Comparison of ENCODE assay signal across 11 cellular contexts in the genomic region with DNA sequence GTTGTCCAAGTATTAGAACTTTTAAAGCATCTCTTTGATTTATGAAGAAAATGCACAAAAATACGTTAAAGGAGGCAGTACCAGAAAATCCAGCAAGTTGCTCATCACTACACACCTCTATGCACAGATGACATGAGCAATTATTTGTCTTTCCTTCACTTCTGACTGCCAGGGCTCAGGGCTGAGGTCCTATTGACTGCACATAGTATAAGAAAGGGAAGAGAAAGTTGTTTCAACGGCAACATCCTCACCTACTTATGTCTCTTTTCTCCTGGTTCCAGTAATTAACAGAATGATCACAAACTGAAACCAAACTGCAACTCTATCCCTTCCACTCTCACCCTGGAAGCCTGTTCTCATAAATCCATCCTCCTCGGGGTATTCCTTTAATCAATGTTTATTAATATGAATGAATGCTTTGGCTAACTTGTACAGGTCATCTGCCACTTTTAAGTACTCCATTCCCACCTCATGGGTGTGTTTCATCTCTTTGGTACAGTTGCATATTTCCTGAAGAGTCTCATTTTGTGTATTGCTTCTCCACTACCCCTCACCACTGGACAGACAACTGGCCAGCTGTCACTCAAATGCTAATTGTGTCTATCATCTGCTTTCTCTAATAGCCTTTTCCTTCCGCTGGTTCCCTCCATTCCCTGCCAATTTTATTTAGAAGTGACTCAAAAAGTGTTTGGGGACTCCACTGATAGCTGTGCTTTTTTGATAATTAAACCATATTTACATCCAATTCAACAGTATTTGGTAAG. TPM values are rescaled to one million over a fixed set of nuclear protein-coding genes. Genes with fewer than 3 reads are reported as not detected.
DNase-seq lines count a peak whose midpoint lies in the region; ATAC-seq and TF ChIP-seq lines count a peak whose summit lies in the region.
"Had no signal": no experiment of that assay in that cellular context is flagged by ENCODE, and none has a peak within 500 bp of the region (broad histone marks: within the 10 kb centered on the region; RNA-seq: fewer than 3 reads in every experiment).

No MANE protein-coding gene starts in this region.

- no peak overlapping the region for H3K27ac ChIP-seq in psoas muscle
- H3K27ac ChIP-seq: testis had no signal

- no peaks in the 10 kb centered on the region for H3K9me3 ChIP-seq in psoas muscle
- H3K9me3 ChIP-seq: testis had no signal

- H3K27ac Mint-ChIP-seq in activated CD4-positive, alpha-beta T cell treated with anti-CD3 and anti-CD28 coated beads, Interleukin-2, amount 10 ng/mL, durations not matched to agents 7 days and 5 days = peak overlapping the region; percentile 90
- H3K27ac Mint-ChIP-seq in activated T-helper 2 cell treated with anti-CD3 and anti-CD28 coated beads, Interferon-gamma antibody, Interleukin-2, Interleukin-4, amounts not matched to agents 10 μg/mL and 5 μg/mL and 100 μg/mL, durations not matched to agents 14 hours and 24 hours and 36 hours = peak overlapping the region; percentile 82

- peaks cover 4% of the 10 kb centered on the region for H3K9me3 Mint-ChIP-seq in activated CD4-positive, alpha-beta T cell treated with anti-CD3 and anti-CD28 coated beads, Interleukin-2, amount 10 ng/mL, durations not matched to agents 7 days and 5 days
- H3K9me3 Mint-ChIP-seq in activated T-helper 2 cell treated with anti-CD3 and anti-CD28 coated beads, Interferon-gamma antibody, Interleukin-2, Interleukin-4, amounts not matched to agents 10 μg/mL and 5 μg/mL and 100 μg/mL, durations not matched to agents 14 hours and 24 hours and 36 hours = no peaks in the 10 kb centered on the region

- peak overlapping the region; percentile 43 for H3K4me3 ChIP-seq in psoas muscle
- H3K4me3 ChIP-seq: testis had no signal

- WGBS in psoas muscle, 3 donors = 58 to 60% (median 60%) methylated on average over 4 of the region's 4 CpGs

- H3K4me3 Mint-ChIP-seq in activated CD4-positive, alpha-beta T cell treated with anti-CD3 and anti-CD28 coated beads, Interleukin-2, amount 10 ng/mL, durations not matched to agents 7 days and 5 days = peak overlapping the region; percentile 65
- H3K4me3 Mint-ChIP-seq in activated T-helper 2 cell treated with anti-CD3 and anti-CD28 coated beads, Interferon-gamma antibody, Interleukin-2, Interleukin-4, amounts not matched to agents 10 μg/mL and 5 μg/mL and 100 μg/mL, durations not matched to agents 14 hours and 24 hours and 36 hours (ENCODE audit: low read depth) = peak overlapping the region; percentile 72

- ATAC-seq in HG03103 (IDR thresholded peaks at IDR 0.05; ENCODE audit: low read depth, unreplicated experiment) = peak; percentile 68
- no peak for ATAC-seq in psoas muscle

- intact Hi-C loops in activated T-helper 2 cell treated with anti-CD3 and anti-CD28 coated beads, Interferon-gamma antibody, Interleukin-2, Interleukin-4, amounts not matched to agents 10 μg/mL and 5 μg/mL and 100 μg/mL, durations not matched to agents 14 hours and 24 hours and 36 hours (cut with micrococcal nuclease) = loop anchor here (1.0 to 5.0 kb wide), 3 partner anchors 16 to 33 kb away; no protein-coding TSS in a partner anchor
- intact Hi-C loops in psoas muscle (cut with DNase I) = no loop called here

- no peaks in the 10 kb centered on the region for H3K36me3 ChIP-seq in psoas muscle (ENCODE audit: insufficient read depth in 1 of 2, low read depth in 1 of 2)

- CTCF ChIA-PET in activated CD4-positive, alpha-beta T cell treated with anti-CD3 and anti-CD28 coated beads, Interleukin-2, amount 10 ng/mL, durations not matched to agents 7 days and 5 days (lab: Charles Lee) = interaction anchor here (1.5 kb wide), 1 partner anchor 8 kb away, joined by 3 read pairs; no protein-coding TSS in a partner anchor

- no peaks in the 10 kb centered on the region for H3K4me1 ChIP-seq in psoas muscle
- H3K4me1 ChIP-seq: parathyroid adenoma, testis had no signal

- no peaks in the 10 kb centered on the region for H3K27me3 Mint-ChIP-seq in activated CD4-positive, alpha-beta T cell treated with anti-CD3 and anti-CD28 coated beads, Interleukin-2, amount 10 ng/mL, durations not matched to agents 7 days and 5 days
- H3K27me3 Mint-ChIP-seq in activated T-helper 2 cell treated with anti-CD3 and anti-CD28 coated beads, Interferon-gamma antibody, Interleukin-2, Interleukin-4, amounts not matched to agents 10 μg/mL and 5 μg/mL and 100 μg/mL, durations not matched to agents 14 hours and 24 hours and 36 hours (ENCODE audit: low read depth) = no peaks in the 10 kb centered on the region

- no peaks in the 10 kb centered on the region for H3K27me3 ChIP-seq in psoas muscle (ENCODE audit: insufficient read depth in 3 of 3, low read length in 2 of 3)
- H3K27me3 ChIP-seq: testis had no signal

- no peak for TF ChIP-seq CTCF in psoas muscle (IDR thresholded peaks at IDR 0.05)

- peaks cover 55% of the 10 kb centered on the region for H3K36me3 Mint-ChIP-seq in activated CD4-positive, alpha-beta T cell treated with anti-CD3 and anti-CD28 coated beads, Interleukin-2, amount 10 ng/mL, durations not matched to agents 7 days and 5 days (ENCODE audit: low read depth)
- H3K36me3 Mint-ChIP-seq in activated T-helper 2 cell treated with anti-CD3 and anti-CD28 coated beads, Interferon-gamma antibody, Interleukin-2, Interleukin-4, amounts not matched to agents 10 μg/mL and 5 μg/mL and 100 μg/mL, durations not matched to agents 14 hours and 24 hours and 36 hours (ENCODE audit: low read depth) = peaks cover 42% of the 10 kb centered on the region

- POLR2A ChIA-PET in activated CD4-positive, alpha-beta T cell treated with anti-CD3 and anti-CD28 coated beads, Interleukin-2, amount 10 ng/mL, durations not matched to agents 7 days and 5 days (lab: Charles Lee) = interaction anchor here (0.6 kb wide), 1 partner anchor 8 kb away, joined by 11 read pairs; no protein-coding TSS in a partner anchor

- no peak for DNase-seq in activated CD4-positive, alpha-beta T cell treated with anti-CD3 and anti-CD28 coated beads, Interleukin-2, amount 10 ng/mL, durations not matched to agents 7 days and 5 days
- no peak for DNase-seq in activated CD4-positive, alpha-beta T cell treated with anti-CD3 and anti-CD28 coated beads, Interleukin-2, amount 50 U/mL, for 4 hours
- no peak for DNase-seq in activated T-helper 2 cell treated with anti-CD3 and anti-CD28 coated beads, Interferon-gamma antibody, Interleukin-2, Interleukin-4, amounts not matched to agents 10 μg/mL and 5 μg/mL and 100 μg/mL, durations not matched to agents 14 hours and 24 hours and 36 hours (ENCODE audit: low spot score)
- DNase-seq in psoas muscle = no peak
- DNase-seq in NCI-H2107 (lab: John Stamatoyannopoulos, UW) = no peak
- DNase-seq in NCI-H345 treated with DMSO at 0.1 percent for 48 hours (lab: John Stamatoyannopoulos, UW; ENCODE audit: unreplicated experiment) = no peak
- no peak for DNase-seq in occipital lobe (lab: John Stamatoyannopoulos, UW)
- DNase-seq: activated CD4-positive, CD25-positive, alpha-beta regulatory T cell; testis had no signal

- H3K4me1 Mint-ChIP-seq in activated CD4-positive, alpha-beta T cell treated with anti-CD3 and anti-CD28 coated beads, Interleukin-2, amount 10 ng/mL, durations not matched to agents 7 days and 5 days = peaks cover 80% of the 10 kb centered on the region
- H3K4me1 Mint-ChIP-seq in activated T-helper 2 cell treated with anti-CD3 and anti-CD28 coated beads, Interferon-gamma antibody, Interleukin-2, Interleukin-4, amounts not matched to agents 10 μg/mL and 5 μg/mL and 100 μg/mL, durations not matched to agents 14 hours and 24 hours and 36 hours (ENCODE audit: low read depth) = peaks cover 68% of the 10 kb centered on the region

RNA-seq across cellular contexts. Expression of gene RAB27A, which starts 34.5 kb away (rescaled TPM):
- 10 to 100 TPM; 63.4 to 65.8 TPM for total RNA-seq in activated CD4-positive, alpha-beta T cell treated with anti-CD3 and anti-CD28 coated beads, Interleukin-2, amount 10 ng/mL, durations not matched to agents 7 days and 5 days
- total RNA-seq in activated T-helper 2 cell treated with anti-CD3 and anti-CD28 coated beads, Interferon-gamma antibody, Interleukin-2, Interleukin-4, amounts not matched to agents 10 μg/mL and 5 μg/mL and 100 μg/mL, durations not matched to agents 14 hours and 24 hours and 36 hours = 72.3 and 74.4 TPM in 2 replicates
- total RNA-seq in psoas muscle (1 to 10 TPM; 2.1 to 4.0 (median 2.6) TPM), occipital lobe (7.6 TPM)
- polyA plus RNA-seq in psoas muscle = 1 to 10 TPM; 1.2 to 5.4 (median 1.7) TPM

RNA-seq across cellular contexts. Expression of gene RSL24D1, which starts 58.4 kb away (rescaled TPM):
- 10 to 100 TPM; 78.6 to 81.2 TPM for total RNA-seq in activated CD4-positive, alpha-beta T cell treated with anti-CD3 and anti-CD28 coated beads, Interleukin-2, amount 10 ng/mL, durations not matched to agents 7 days and 5 days
- total RNA-seq in activated T-helper 2 cell treated with anti-CD3 and anti-CD28 coated beads, Interferon-gamma antibody, Interleukin-2, Interleukin-4, amounts not matched to agents 10 μg/mL and 5 μg/mL and 100 μg/mL, durations not matched to agents 14 hours and 24 hours and 36 hours = 94.0 and 97.0 TPM in 2 replicates
- total RNA-seq in psoas muscle = 10 to 100 TPM; 37.9 to 61.0 (median 55.3) TPM
- 10 to 100 TPM; 60.0 to 73.7 (median 71.3) TPM for polyA plus RNA-seq in psoas muscle
- 175 TPM for total RNA-seq in occipital lobe
